ENCODE assay signal across 1 cellular context in the genomic region with DNA sequence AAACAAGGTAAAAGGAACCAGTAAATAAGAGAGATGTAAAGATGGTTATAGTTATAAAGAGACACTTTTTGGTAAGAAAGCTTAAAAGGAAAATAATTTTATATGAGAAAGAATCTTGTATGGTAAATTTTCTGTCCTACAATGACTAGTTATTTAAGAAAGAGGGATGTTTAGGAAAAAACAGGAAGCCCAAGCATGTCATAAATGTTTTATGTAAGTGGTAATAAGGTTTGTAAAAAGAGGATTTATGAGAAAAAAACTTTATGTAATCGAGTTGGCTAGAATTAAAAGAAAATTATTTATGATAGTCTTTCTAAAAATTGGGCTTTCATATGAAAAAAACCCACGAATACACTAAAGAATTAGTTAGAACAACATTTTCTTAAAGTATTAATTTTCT.
TF ChIP-seq lines count a peak whose summit lies in the region.

No MANE protein-coding gene starts in this region.

TF ChIP-seq in GM23338, 12 proteins besides CTCF, POLR2A, EP300 and RAD21 (continued from another document):
- TF ChIP-seq, protein P1, sequence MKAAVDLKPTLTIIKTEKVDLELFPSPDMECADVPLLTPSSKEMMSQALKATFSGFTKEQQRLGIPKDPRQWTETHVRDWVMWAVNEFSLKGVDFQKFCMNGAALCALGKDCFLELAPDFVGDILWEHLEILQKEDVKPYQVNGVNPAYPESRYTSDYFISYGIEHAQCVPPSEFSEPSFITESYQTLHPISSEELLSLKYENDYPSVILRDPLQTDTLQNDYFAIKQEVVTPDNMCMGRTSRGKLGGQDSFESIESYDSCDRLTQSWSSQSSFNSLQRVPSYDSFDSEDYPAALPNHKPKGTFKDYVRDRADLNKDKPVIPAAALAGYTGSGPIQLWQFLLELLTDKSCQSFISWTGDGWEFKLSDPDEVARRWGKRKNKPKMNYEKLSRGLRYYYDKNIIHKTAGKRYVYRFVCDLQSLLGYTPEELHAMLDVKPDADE (IDR thresholded peaks at IDR 0.05): no peak
- TF ChIP-seq EZH2 (IDR thresholded peaks at IDR 0.05; ENCODE audit: low read depth, unreplicated experiment): no peak
